In genomic region chr20:51542894-51543788, GRCh38 we compare ENCODE assay signal across 8 cellular contexts. TPM values are rescaled to one million over a fixed set of nuclear protein-coding genes. Genes with fewer than 3 reads are reported as not detected.
A peak's percentile ranks its signal among the peaks of the same experiment; 100 is the strongest.
DNase-seq lines count a peak whose midpoint lies in the region; ATAC-seq lines count a peak whose summit lies in the region.

No MANE protein-coding gene starts in this region.

- no peak overlapping the region for H2BK15ac ChIP-seq in neuronal stem cell (ENCODE audit: low read length)

- peak overlapping the region; percentile 45 for H3K4me3 ChIP-seq in Jurkat, Clone E6-1 (ENCODE audit: low read length)
- H3K4me3 ChIP-seq in endocrine pancreas (ENCODE audit: control insufficient read depth, insufficient read depth, low read length) (no peak overlapping the region), neuronal stem cell (ENCODE audit: low read length in 2 of 2) (peak overlapping the region in 1 of 2 donors; percentile 72)

- H3K14ac ChIP-seq in neuronal stem cell (ENCODE audit: low read length) = no peak overlapping the region

- WGBS in neuronal stem cell (ENCODE audit: extremely low coverage in 2 of 2, insufficient read length in 2 of 2, insufficient replicate concordance in 1 of 2), 2 donors = no CpG with 5 or more reads among the region's 30 CpGs

- H3K36me3 ChIP-seq in endocrine pancreas (ENCODE audit: control insufficient read depth, insufficient read depth, low read length) (no peaks in the 10 kb centered on the region), neuronal stem cell (replicated peaks in 1 of 2; ENCODE audit: control insufficient read depth in 2 of 2, insufficient read depth in 2 of 2, low read length in 2 of 2) (no peaks in the 10 kb centered on the region)

- peak overlapping the region; percentile 71 for H2AFZ ChIP-seq in neuronal stem cell (ENCODE audit: low read length)

- no peak overlapping the region for H2AK5ac ChIP-seq in neuronal stem cell (ENCODE audit: low read depth, low read length)

- H3K9me3 ChIP-seq in endocrine pancreas (ENCODE audit: control insufficient read depth, low read length) (no peaks in the 10 kb centered on the region), neuronal stem cell (replicated peaks in 1 of 2; ENCODE audit: control insufficient read depth in 2 of 2, insufficient read depth in 1 of 2, low read depth in 1 of 2, low read length in 2 of 2) (no peaks in the 10 kb centered on the region)

- peak overlapping the region; percentile 55 for H3K18ac ChIP-seq in neuronal stem cell (ENCODE audit: low read length)

- H3K27me3 ChIP-seq in endocrine pancreas (ENCODE audit: control insufficient read depth, insufficient read depth, low read length) = no peaks in the 10 kb centered on the region
- H3K27me3 ChIP-seq in neuronal stem cell (ENCODE audit: control insufficient read depth in 3 of 3, insufficient read depth in 3 of 3, low read depth in 1 of 3, low read length in 3 of 3) = peaks cover 0 to 27% (median 17%) of the 10 kb centered on the region in 3 experiments

- H2BK12ac ChIP-seq in neuronal stem cell (ENCODE audit: low read length) = no peak overlapping the region

- peak overlapping the region; percentile 58 for H3K9ac ChIP-seq in endocrine pancreas (ENCODE audit: control insufficient read depth, insufficient read depth, low read length)
- peak overlapping the region; percentile 72 for H3K9ac ChIP-seq in neuronal stem cell (ENCODE audit: low read depth, low read length, poor library complexity)

- no peak for ATAC-seq in HG03354 (IDR thresholded peaks at IDR 0.05; ENCODE audit: poor library complexity, severe bottlenecking, unreplicated experiment)

- no peak overlapping the region for H3K27ac ChIP-seq in neuronal stem cell (replicated peaks; ENCODE audit: low read length)

- H3K4me1 ChIP-seq in endocrine pancreas (ENCODE audit: control insufficient read depth, insufficient read depth, low read length) (no peaks in the 10 kb centered on the region), neuronal stem cell (ENCODE audit: control insufficient read depth in 2 of 2, insufficient read depth in 1 of 2, low read depth in 1 of 2, low read length in 2 of 2) (peaks cover 11 to 15% of the 10 kb centered on the region in 2 donors)

- no peak overlapping the region for H3K4ac ChIP-seq in neuronal stem cell (ENCODE audit: low read length)

- H2BK120ac ChIP-seq in neuronal stem cell (ENCODE audit: low read depth, low read length) = no peak overlapping the region

- H4K8ac ChIP-seq in neuronal stem cell (ENCODE audit: low read depth, low read length) = no peak overlapping the region

- peak overlapping the region; percentile 29 for H3K23ac ChIP-seq in neuronal stem cell (ENCODE audit: low read depth, low read length, poor library complexity)

- no peak overlapping the region for H4K91ac ChIP-seq in neuronal stem cell (ENCODE audit: low read depth, low read length, poor library complexity)

- no peaks in the 10 kb centered on the region for H3K79me1 ChIP-seq in neuronal stem cell (ENCODE audit: low read depth, low read length)

- DNase-seq in COLO668 (lab: John Stamatoyannopoulos, UW; ENCODE audit: unreplicated experiment) (peak; percentile 29), neuronal stem cell (ENCODE audit: low spot score) (no peak), AG08395 (ENCODE audit: low spot score) (no peak)
- DNase-seq in Jurkat, Clone E6-1 (ENCODE audit: low read depth, low spot score) = no peak
- DNase-seq in stimulated activated CD4-positive, alpha-beta T cell treated with anti-CD3 and anti-CD28 coated beads, Interleukin-2, amount 100 ng/mL, for 48 hours = no peak
- no peak for DNase-seq in NK-92 treated with Interleukin-12 subunit alpha and Interleukin-12 subunit beta, amount 100 ng/mL, for 24 hours (lab: John Stamatoyannopoulos, UW)

- peak overlapping the region; percentile 63 for H3K4me2 ChIP-seq in neuronal stem cell (ENCODE audit: insufficient read depth, low read length, poor library complexity, severe bottlenecking)

- no peak overlapping the region for H2BK5ac ChIP-seq in neuronal stem cell (ENCODE audit: low read length)

RNA-seq across cellular contexts. Expression of gene NFATC2, which starts 0.6 kb away (rescaled TPM):
- polyA plus RNA-seq in Jurkat, Clone E6-1 (2012; ENCODE audit: insufficient read depth, insufficient read length) = 11.8 TPM
- 0.67 TPM for polyA plus RNA-seq in neuronal stem cell (2013, experiment 1 of 2)
- polyA plus RNA-seq in neuronal stem cell (2013, experiment 2 of 2) = 0.76 TPM
